Comparison of ENCODE assay signal across 9 cellular contexts in genomic region chr13:36130542-36131214, GRCh38. TPM values are rescaled to one million over a fixed set of nuclear protein-coding genes. Genes with fewer than 3 reads are reported as not detected.
DNase-seq lines count a peak whose midpoint lies in the region; ATAC-seq and TF ChIP-seq lines count a peak whose summit lies in the region.
"Had no signal": no experiment of that assay in that cellular context is flagged by ENCODE, and none has a peak within 500 bp of the region (broad histone marks: within the 10 kb centered on the region; RNA-seq: fewer than 3 reads in every experiment).

No MANE protein-coding gene starts in this region.

- no peak for ATAC-seq in lung (ENCODE audit: insufficient read depth, low FRiP score)
- no peak for ATAC-seq in HG02938 (IDR thresholded peaks at IDR 0.05; ENCODE audit: unreplicated experiment)

- no peak for TF ChIP-seq POLR2A in uterus (IDR thresholded peaks at IDR 0.05)

- H3K27ac ChIP-seq in lung (ENCODE audit: low read depth in 1 of 2, low read length in 1 of 2) (no peak overlapping the region), uterus (peak overlapping the region; percentile 30 to 74)
- H3K27ac ChIP-seq: C4-2B had no signal

- DNase-seq in SHP77 (lab: John Stamatoyannopoulos, UW) (peak; percentile 44 to 50), SHP77 treated with DMSO at 0.1 percent for 48 hours (lab: John Stamatoyannopoulos, UW) (no peak), cardiac fibroblast (ENCODE audit: low read depth in 2 of 2) (peak; percentile 15 to 20), lung (ENCODE audit: low spot score) (peak; percentile 35), uterus (peak; percentile 22 to 34), T-helper 1 cell (no peak), SIG-M5 (lab: John Stamatoyannopoulos, UW) (no peak)

- H3K9me3 ChIP-seq in lung (ENCODE audit: control insufficient read depth in 2 of 2, insufficient read depth in 1 of 2, low read length in 1 of 2), result peaks cover 0 to 3% of the 10 kb centered on the region in 2 donors
- H3K9me3 ChIP-seq in uterus, result no peaks in the 10 kb centered on the region

- no peak for TF ChIP-seq CTCF in cardiac fibroblast (IDR thresholded peaks at IDR 0.05; ENCODE audit: low read depth, low read length)
- TF ChIP-seq CTCF in lung (IDR thresholded peaks at IDR 0.05; ENCODE audit: control extremely low read depth, extremely low read depth), result no peak
- no peak for TF ChIP-seq CTCF in uterus (IDR thresholded peaks at IDR 0.05)

- H3K4me1 ChIP-seq in lung (ENCODE audit: control insufficient read depth in 2 of 2, insufficient read depth in 2 of 2, low read length in 2 of 2) (peaks cover 0 to 6% of the 10 kb centered on the region in 2 donors), uterus (no peaks in the 10 kb centered on the region)

- H3K27me3 ChIP-seq in lung (ENCODE audit: control insufficient read depth, insufficient read depth) (no peaks in the 10 kb centered on the region), uterus (no peaks in the 10 kb centered on the region)

- H3K36me3 ChIP-seq in lung (ENCODE audit: control insufficient read depth in 2 of 2, insufficient read depth in 2 of 2, low read length in 2 of 2) (no peaks in the 10 kb centered on the region), uterus (no peaks in the 10 kb centered on the region)

- peak overlapping the region; percentile 43 to 54 for H3K4me3 ChIP-seq in cardiac fibroblast (replicated peaks in 1 of 2; ENCODE audit: low read depth in 2 of 2, low read length in 2 of 2)
- peak overlapping the region; percentile 5 for H3K4me3 ChIP-seq in lung
- peak overlapping the region; percentile 45 to 51 for H3K4me3 ChIP-seq in uterus

- intact Hi-C loops in uterus (cut with DNase I; ENCODE audit: low total_unique reads), result no loop called here

- 1 to 2% methylated on average over 46 to 61 of the region's 61 CpGs for WGBS in lung, 2 donors

RNA-seq across cellular contexts. Expression of gene DCLK1, which starts 0.5 kb away (rescaled TPM):
- total RNA-seq in lung (10 to 100 TPM; 12.6 to 23.5 TPM), uterus (100 to 1,000 TPM in 1 of 4 donors, 10 to 100 TPM in 1, 1 to 10 TPM in 2; 4.4 to 102 (median 13.3) TPM)
- 1 to 10 TPM; 1.2 to 1.3 TPM for polyA plus RNA-seq in lung

Comparison
In these comparisons a context has a peak if more than half of its experiments do, and no peak if none do; other contexts are left out.
1. DNase-seq: peak in SHP77 (2 of 2), cardiac fibroblast (2 of 2), lung (single experiment) and uterus (2 of 2); none in SHP77 treated with DMSO at 0.1 percent for 48 hours (single experiment), T-helper 1 cell (0 of 5) and SIG-M5 (single experiment).
2. H3K27ac ChIP-seq: peak in uterus (2 of 2); none in lung (0 of 2).
3. Peak in every context shown above with its lines, with median percentiles within 50 percentile points of each other: H3K4me3 ChIP-seq.